Comparison of ENCODE assay signal across 11 cellular contexts in genomic region chr18:57619881-57620280, GRCh38. TPM values are rescaled to one million over a fixed set of nuclear protein-coding genes. Genes with fewer than 3 reads are reported as not detected.
A peak's percentile ranks its signal among the peaks of the same experiment; 100 is the strongest.
DNase-seq lines count a peak whose midpoint lies in the region; ATAC-seq and TF ChIP-seq lines count a peak whose summit lies in the region.
"Had no signal": no experiment of that assay in that cellular context is flagged by ENCODE, and none has a peak within 500 bp of the region (broad histone marks: within the 10 kb centered on the region; RNA-seq: fewer than 3 reads in every experiment).

No MANE protein-coding gene starts in this region.

- no peak overlapping the region for H4K8ac ChIP-seq in H9 (replicated peaks; ENCODE audit: insufficient read length, low read depth, low read length)

- ATAC-seq in memory B cell (ENCODE audit: low read depth) (no peak), GM18867 (IDR thresholded peaks at IDR 0.05; ENCODE audit: unreplicated experiment) (no peak), left colon (no peak)
- ATAC-seq: upper lobe of right lung had no signal

- H3K9me3 Mint-ChIP-seq in H9 (no peaks in the 10 kb centered on the region; a peak in 1 of 5 replicates), memory B cell (no peaks in the 10 kb centered on the region)
- no peaks in the 10 kb centered on the region for H3K9me3 Mint-ChIP-seq in activated T-helper 1 cell treated with anti-CD3 and anti-CD28 coated beads, Interleukin-12 subunit alpha, Interleukin-12 subunit beta, Interleukin-2, Interleukin-4 antibody, amounts not matched to agents 30 ng/mL and 10 ng/mL and 1 ng/mL, durations not matched to agents 14 hours and 24 hours and 36 hours
- H3K9me3 Mint-ChIP-seq: T-helper 1 cell treated with Interleukin-12 subunit alpha and Interleukin-12 subunit beta and Interleukin-4 antibody, amounts not matched to agents 30 μg/mL and 1 μg/mL, for 36 hours had no signal

- no peak overlapping the region for H2AFZ ChIP-seq in H9 (ENCODE audit: low read length)

- H2BK20ac ChIP-seq in H9 (ENCODE audit: low read depth, low read length, poor library complexity, severe bottlenecking), result no peak overlapping the region

- H3K18ac ChIP-seq in H9 (ENCODE audit: insufficient read length, low read depth, low read length), result no peak overlapping the region

- no peak overlapping the region for H2AK5ac ChIP-seq in H9 (ENCODE audit: insufficient read length, low read length)

- H2BK5ac ChIP-seq in H9 (ENCODE audit: insufficient read length, low read length), result no peak overlapping the region

- H3K4me1 ChIP-seq in BLaER1 (peaks cover 30% of the 10 kb centered on the region), H9 (ENCODE audit: insufficient read depth, low read length) (peaks cover 2% of the 10 kb centered on the region; the same call in 1 of the 2 replicates)

- no peak overlapping the region for H3K56ac ChIP-seq in H9 (ENCODE audit: insufficient read length, low read depth, low read length)

- intact Hi-C loops in activated T-helper 1 cell treated with anti-CD3 and anti-CD28 coated beads, Interleukin-12 subunit alpha, Interleukin-12 subunit beta, Interleukin-2, Interleukin-4 antibody, amounts not matched to agents 30 ng/mL and 10 ng/mL and 1 ng/mL, durations not matched to agents 14 hours and 24 hours and 36 hours (cut with micrococcal nuclease), result loop anchor here (2.0 to 5.0 kb wide), 3 partner anchors 213 to 1737 kb away; partner anchors contain the start of genes LMAN1 and TXNL1
- intact Hi-C loops in left colon (cut with DNase I, micrococcal nuclease), result no loop called here

- peaks cover 4% of the 10 kb centered on the region; the same call in 1 of the 2 replicates for H3K79me2 ChIP-seq in H9 (ENCODE audit: insufficient read depth, low read length)

- peak overlapping the region; percentile 94 to 96; a peak in 4 of 5 replicates for H3K4me3 Mint-ChIP-seq in H9
- peak overlapping the region; percentile 85 for H3K4me3 Mint-ChIP-seq in activated T-helper 1 cell treated with anti-CD3 and anti-CD28 coated beads, Interleukin-12 subunit alpha, Interleukin-12 subunit beta, Interleukin-2, Interleukin-4 antibody, amounts not matched to agents 30 ng/mL and 10 ng/mL and 1 ng/mL, durations not matched to agents 14 hours and 24 hours and 36 hours
- no peak overlapping the region for H3K4me3 Mint-ChIP-seq in memory B cell

- H3K4me3 ChIP-seq in BLaER1, result no peak overlapping the region

- peaks cover 7% of the 10 kb centered on the region for H3K79me1 ChIP-seq in H9 (ENCODE audit: insufficient read depth, low read depth, low read length, poor library complexity, severe bottlenecking)

- no peak overlapping the region for H2BK120ac ChIP-seq in H9 (ENCODE audit: low read depth, low read length, poor library complexity, severe bottlenecking)

- H3K9ac ChIP-seq in BLaER1 (peak overlapping the region; percentile 93; the same call in 1 of the 2 replicates), H9 (ENCODE audit: extremely low read depth, insufficient read length, low read length) (peak overlapping the region; percentile 7)

- no peak overlapping the region for H2BK15ac ChIP-seq in H9 (ENCODE audit: low read depth, low read length)

- H3K36me3 Mint-ChIP-seq in H9 (ENCODE audit: insufficient read depth in 1 of 3, low read depth in 3 of 3) (peaks cover 23 to 50% (median 43%) of the 10 kb centered on the region in 3 experiments; a peak in 6 of 7 replicates), memory B cell (peaks cover 10% of the 10 kb centered on the region)
- H3K36me3 Mint-ChIP-seq in activated T-helper 1 cell treated with anti-CD3 and anti-CD28 coated beads, Interleukin-12 subunit alpha, Interleukin-12 subunit beta, Interleukin-2, Interleukin-4 antibody, amounts not matched to agents 30 ng/mL and 10 ng/mL and 1 ng/mL, durations not matched to agents 14 hours and 24 hours and 36 hours (ENCODE audit: low read depth), result peaks cover 20% of the 10 kb centered on the region

- no peak overlapping the region for H2BK12ac ChIP-seq in H9 (ENCODE audit: insufficient read length, low read depth, low read length)

- peaks cover 51% of the 10 kb centered on the region for H3K36me3 ChIP-seq in BLaER1

- H3K27me3 ChIP-seq in BLaER1, result no peaks in the 10 kb centered on the region
- no peaks in the 10 kb centered on the region for H3K27me3 ChIP-seq in H9 (ENCODE audit: insufficient read depth, low read length)
- H3K27me3 ChIP-seq: upper lobe of right lung had no signal

- H3K4ac ChIP-seq in H9 (ENCODE audit: low read depth, low read length), result no peak overlapping the region

- no peak overlapping the region for H3T11ph ChIP-seq in H9 (ENCODE audit: low read length)

- peaks cover 55% of the 10 kb centered on the region for H4K20me1 ChIP-seq in BLaER1
- no peaks in the 10 kb centered on the region for H4K20me1 ChIP-seq in H9 (ENCODE audit: control insufficient read depth, insufficient read depth, insufficient read length)

- no peak overlapping the region for H4K91ac ChIP-seq in H9 (ENCODE audit: insufficient read length, low read depth, low read length)

- WGBS in H9 (ENCODE audit: extremely low coverage, insufficient read length, low lambda C conversion rate), result no CpG with 5 or more reads among the region's 3 CpGs

- H4K5ac ChIP-seq in H9 (ENCODE audit: insufficient read length, low read depth, low read length), result no peak overlapping the region

- no peaks in the 10 kb centered on the region for H3K9me3 ChIP-seq in BLaER1
- H3K9me3 ChIP-seq in H9 (ENCODE audit: control insufficient read depth, low read depth, low read length), result no peaks in the 10 kb centered on the region
- H3K9me3 ChIP-seq: upper lobe of right lung had no signal

- TF ChIP-seq CTCF in H9 (conservative IDR thresholded peaks at IDR 0.05), result no peak

- H3K14ac ChIP-seq in H9 (ENCODE audit: insufficient read depth, low read length), result no peak overlapping the region

- H3K23me2 ChIP-seq in H9 (ENCODE audit: insufficient read length, low read depth, low read length, poor library complexity, severe bottlenecking), result no peaks in the 10 kb centered on the region

- DNase-seq in H9, result no peak
- no peak for DNase-seq in activated T-helper 1 cell treated with anti-CD3 and anti-CD28 coated beads, Interleukin-12 subunit alpha, Interleukin-12 subunit beta, Interleukin-2, Interleukin-4 antibody, amounts not matched to agents 30 ng/mL and 10 ng/mL and 1 ng/mL, durations not matched to agents 14 hours and 24 hours and 36 hours (ENCODE audit: low spot score)
- no peak for DNase-seq in memory B cell (ENCODE audit: low spot score in 2 of 2)
- DNase-seq in LoVo (ENCODE audit: low spot score), result no peak
- no peak for DNase-seq in NCI-H2081 treated with DMSO at 0.1 percent for 48 hours (lab: John Stamatoyannopoulos, UW)
- DNase-seq in left colon, result no peak
- DNase-seq: NCI-H146, upper lobe of right lung had no signal

- H3K23ac ChIP-seq in H9 (ENCODE audit: insufficient read length, low read depth, low read length), result no peak overlapping the region

- H3K27ac ChIP-seq in BLaER1, result no peak overlapping the region
- no peak overlapping the region for H3K27ac ChIP-seq in H9 (ENCODE audit: insufficient read length, low read depth, low read length)
- H3K27ac ChIP-seq: upper lobe of right lung had no signal

- H3K4me1 Mint-ChIP-seq in H9 (peaks cover 7 to 10% of the 10 kb centered on the region in 2 experiments; a peak in 3 of 4 replicates), memory B cell (peaks cover 7% of the 10 kb centered on the region)
- peaks cover 9% of the 10 kb centered on the region for H3K4me1 Mint-ChIP-seq in activated T-helper 1 cell treated with anti-CD3 and anti-CD28 coated beads, Interleukin-12 subunit alpha, Interleukin-12 subunit beta, Interleukin-2, Interleukin-4 antibody, amounts not matched to agents 30 ng/mL and 10 ng/mL and 1 ng/mL, durations not matched to agents 14 hours and 24 hours and 36 hours (ENCODE audit: low read depth)

- H3K27me3 Mint-ChIP-seq in H9 (ENCODE audit: low read depth) (no peaks in the 10 kb centered on the region), memory B cell (no peaks in the 10 kb centered on the region)
- H3K27me3 Mint-ChIP-seq in activated T-helper 1 cell treated with anti-CD3 and anti-CD28 coated beads, Interleukin-12 subunit alpha, Interleukin-12 subunit beta, Interleukin-2, Interleukin-4 antibody, amounts not matched to agents 30 ng/mL and 10 ng/mL and 1 ng/mL, durations not matched to agents 14 hours and 24 hours and 36 hours (ENCODE audit: insufficient read depth), result no peaks in the 10 kb centered on the region

- H3K27ac Mint-ChIP-seq in H9 (no peak overlapping the region), memory B cell (peak overlapping the region; percentile 58)
- no peak overlapping the region for H3K27ac Mint-ChIP-seq in activated T-helper 1 cell treated with anti-CD3 and anti-CD28 coated beads, Interleukin-12 subunit alpha, Interleukin-12 subunit beta, Interleukin-2, Interleukin-4 antibody, amounts not matched to agents 30 ng/mL and 10 ng/mL and 1 ng/mL, durations not matched to agents 14 hours and 24 hours and 36 hours

- H3K4me2 ChIP-seq in BLaER1 (peak overlapping the region; percentile 87), H9 (ENCODE audit: insufficient read depth, insufficient read length, low read length) (no peak overlapping the region)

RNA-seq across cellular contexts. Expression of gene NARS1, which starts 1.8 kb away (rescaled TPM):
- total RNA-seq in H9 (2021) (143 and 148 TPM in 2 replicates), left colon (100 to 1,000 TPM; 146 to 164 TPM)
- total RNA-seq in activated T-helper 1 cell treated with anti-CD3 and anti-CD28 coated beads, Interleukin-12 subunit alpha, Interleukin-12 subunit beta, Interleukin-2, Interleukin-4 antibody, amounts not matched to agents 30 ng/mL and 10 ng/mL and 1 ng/mL, durations not matched to agents 14 hours and 24 hours and 36 hours, result 121 and 133 TPM in 2 replicates

RNA-seq across cellular contexts. Expression of gene FECH, which starts 33.4 kb away (rescaled TPM):
- 24.1 and 24.8 TPM in 2 replicates for total RNA-seq in H9 (2021)
- 21.7 and 23.5 TPM in 2 replicates for total RNA-seq in activated T-helper 1 cell treated with anti-CD3 and anti-CD28 coated beads, Interleukin-12 subunit alpha, Interleukin-12 subunit beta, Interleukin-2, Interleukin-4 antibody, amounts not matched to agents 30 ng/mL and 10 ng/mL and 1 ng/mL, durations not matched to agents 14 hours and 24 hours and 36 hours
- total RNA-seq in left colon, result 10 to 100 TPM; 16.4 to 18.4 TPM
